20 cellular contexts compared by ENCODE assay signal in genomic region chr13:111397202-111397880, GRCh38.
A peak's percentile ranks its signal among the peaks of the same experiment; 100 is the strongest.
DNase-seq lines count a peak whose midpoint lies in the region; ATAC-seq and TF ChIP-seq lines count a peak whose summit lies in the region.
"Had no signal": no experiment of that assay in that cellular context is flagged by ENCODE, and none has a peak within 500 bp of the region (broad histone marks: within the 10 kb centered on the region; RNA-seq: fewer than 3 reads in every experiment).

No MANE protein-coding gene starts in this region.

- no peak overlapping the region for H4K12ac ChIP-seq in trophoblast cell (ENCODE audit: low read depth, low read length)

- H3K4ac ChIP-seq in trophoblast cell (ENCODE audit: low read depth, low read length) = no peak overlapping the region

- no peak for TF ChIP-seq CTCF in vagina (IDR thresholded peaks at IDR 0.05)

- no peak overlapping the region for H3K14ac ChIP-seq in trophoblast cell (ENCODE audit: low read length)

- H3K27ac ChIP-seq in trophoblast cell (ENCODE audit: low read depth, low read length) (no peak overlapping the region), vagina (no peak overlapping the region)
- H3K27ac ChIP-seq: A549 had no signal

- DNase-seq in cardiac septum (ENCODE audit: low spot score) (peak; percentile 35), left ventricle myocardium superior (no peak), islet precursor cell (peak; percentile 32), trophoblast cell (no peak), vagina (ENCODE audit: extremely low spot score in 2 of 2) (peak; percentile 58 to 84)
- DNase-seq in activated CD4-positive, alpha-beta T cell treated with anti-CD3 and anti-CD28 coated beads for 48 hours = no peak
- DNase-seq: BE2C, EL, GF-D8, Kasumi-1, NCI-H1694, NCI-H2081 treated with DMSO at 0.1 percent for 48 hours, NCI-H446 treated with DMSO at 0.1 percent for 48 hours, NCI-H526 treated with DMSO at 0.1 percent for 48 hours, PC-3, RPMI8226, SIG-M5 had no signal

- H3K79me1 ChIP-seq in trophoblast cell (ENCODE audit: low read length) = no peaks in the 10 kb centered on the region

- no peak overlapping the region for H2BK5ac ChIP-seq in trophoblast cell (ENCODE audit: low read depth, low read length, poor library complexity)

- no peak for TF ChIP-seq POLR2A in vagina (IDR thresholded peaks at IDR 0.05)

- H3K18ac ChIP-seq in trophoblast cell (ENCODE audit: low read length) = no peak overlapping the region

- no CpG with 5 or more reads among the region's 25 CpGs for WGBS in trophoblast cell (ENCODE audit: extremely low coverage, insufficient coverage, insufficient read length)

- H3K36me3 ChIP-seq in trophoblast cell (ENCODE audit: control insufficient read depth in 1 of 2, insufficient read depth in 2 of 2, low read length in 2 of 2) (no peaks in the 10 kb centered on the region), vagina (no peaks in the 10 kb centered on the region)
- H3K36me3 ChIP-seq: BE2C had no signal

- H3K9me3 ChIP-seq in trophoblast cell (ENCODE audit: insufficient read depth, low read depth, low read length) = peaks cover 7% of the 10 kb centered on the region
- H3K9me3 ChIP-seq in vagina = no peaks in the 10 kb centered on the region
- H3K9me3 ChIP-seq: A549, BE2C had no signal

- no peak overlapping the region for H3K4me2 ChIP-seq in trophoblast cell (ENCODE audit: low read length)
- H3K4me2 ChIP-seq: A549 had no signal

- H2BK120ac ChIP-seq in trophoblast cell (ENCODE audit: insufficient read depth, low read length, poor library complexity) = no peak overlapping the region

- H2BK12ac ChIP-seq in trophoblast cell (ENCODE audit: low read length) = no peak overlapping the region

- H3K4me1 ChIP-seq in trophoblast cell (ENCODE audit: control insufficient read depth in 1 of 2, insufficient read depth in 2 of 2, low read length in 2 of 2) (no peaks in the 10 kb centered on the region), vagina (no peaks in the 10 kb centered on the region)
- H3K4me1 ChIP-seq: A549, BE2C had no signal

- no peak overlapping the region for H2AK5ac ChIP-seq in trophoblast cell (ENCODE audit: low read length)

- no peak overlapping the region for H4K8ac ChIP-seq in trophoblast cell (ENCODE audit: low read depth, low read length)

- H2AFZ ChIP-seq in trophoblast cell (ENCODE audit: insufficient read depth, low read length, poor library complexity) = no peak overlapping the region

- no peak overlapping the region for H3K23ac ChIP-seq in trophoblast cell (ENCODE audit: low read length)

- ATAC-seq in left ventricle myocardium superior = no peak
- no peak for ATAC-seq in HG02840 (IDR thresholded peaks at IDR 0.05; ENCODE audit: low FRiP score, unreplicated experiment)
- no peak for ATAC-seq in HG03108 (IDR thresholded peaks at IDR 0.05; ENCODE audit: unreplicated experiment)
- ATAC-seq: A549, PC-3 had no signal

- H3K9ac ChIP-seq in trophoblast cell (ENCODE audit: low read length) = no peak overlapping the region

- no peaks in the 10 kb centered on the region for H3K79me2 ChIP-seq in trophoblast cell (ENCODE audit: control insufficient read depth, insufficient read depth, low read length, poor library complexity)

- peak overlapping the region; percentile 28 for H3K4me3 ChIP-seq in trophoblast cell (ENCODE audit: low read depth, low read length)
- H3K4me3 ChIP-seq in vagina = no peak overlapping the region
- H3K4me3 ChIP-seq: A549 had no signal

- intact Hi-C loops in cardiac septum (cut with DNase I) = no loop called here
- intact Hi-C loops in left ventricle myocardium superior (cut with micrococcal nuclease) = no loop called here
- intact Hi-C loops in vagina (cut with DNase I) = no loop called here

- no peaks in the 10 kb centered on the region for H3K27me3 ChIP-seq in trophoblast cell (ENCODE audit: insufficient read depth, low read length)
- H3K27me3 ChIP-seq in vagina = no peaks in the 10 kb centered on the region

- no peak overlapping the region for H4K91ac ChIP-seq in trophoblast cell (ENCODE audit: low read depth, low read length)

Comparison
In these comparisons a context has a peak if more than half of its experiments do, and no peak if none do; other contexts are left out.
1. DNase-seq: peak in cardiac septum (single experiment), islet precursor cell (single experiment) and vagina (2 of 2); none in left ventricle myocardium superior (single experiment), trophoblast cell (0 of 2) and activated CD4-positive, alpha-beta T cell treated with anti-CD3 and anti-CD28 coated beads for 48 hours (single experiment).